ENCODE assay signal across 8 cellular contexts in genomic region chr19:16829822-16830289, GRCh38. TPM values are rescaled to one million over a fixed set of nuclear protein-coding genes. Genes with fewer than 3 reads are reported as not detected.
A peak's percentile ranks its signal among the peaks of the same experiment; 100 is the strongest.
DNase-seq lines count a peak whose midpoint lies in the region; ATAC-seq lines count a peak whose summit lies in the region.

No MANE protein-coding gene starts in this region.

- DNase-seq in HAP-1 (ENCODE audit: low spot score in 2 of 2): no peak
- DNase-seq in activated T-cell treated with anti-CD3 and anti-CD28 coated beads, Interleukin-2, amount 50 U/mL, for 72 hours: no peak
- DNase-seq in stimulated activated naive B cell treated with anti-CD40 and anti-IgM and Interleukin-4, amounts not matched to agents 10 μg/mL and 1 μg/mL and 100 μg/mL, for 72 hours: no peak
- no peak for DNase-seq in activated gamma-delta T cell treated with Interleukin-2 at 50 U/mL for 16 hours

- H3K27ac Mint-ChIP-seq in activated T-cell treated with anti-CD3 and anti-CD28 coated beads, Interleukin-2, amount 50 U/mL, for 72 hours: peak overlapping the region; percentile 70
- H3K27ac Mint-ChIP-seq in stimulated activated naive B cell treated with anti-CD40 and anti-IgM and Interleukin-4, amounts not matched to agents 10 μg/mL and 1 μg/mL and 100 μg/mL, for 72 hours: peak overlapping the region; percentile 96

- peaks cover 28% of the 10 kb centered on the region for H3K36me3 ChIP-seq in HAP-1 (replicated peaks)

- H3K4me3 ChIP-seq in HAP-1 (peak overlapping the region; percentile 71), iPS-11a (ENCODE audit: low read depth, low read length) (peak overlapping the region; percentile 81)

- peaks cover 2 to 11% of the 10 kb centered on the region in 2 donors for H3K36me3 Mint-ChIP-seq in activated T-cell treated with anti-CD3 and anti-CD28 coated beads, Interleukin-2, amount 50 U/mL, for 72 hours (ENCODE audit: insufficient read depth in 2 of 2)
- H3K36me3 Mint-ChIP-seq in stimulated activated naive B cell treated with anti-CD40 and anti-IgM and Interleukin-4, amounts not matched to agents 10 μg/mL and 1 μg/mL and 100 μg/mL, for 72 hours: peaks cover 24 to 34% of the 10 kb centered on the region in 2 donors

- peaks cover 10% of the 10 kb centered on the region for H3K4me1 ChIP-seq in HAP-1

- H3K27me3 Mint-ChIP-seq in activated T-cell treated with anti-CD3 and anti-CD28 coated beads, Interleukin-2, amount 50 U/mL, for 72 hours (ENCODE audit: low read depth): peaks cover 24% of the 10 kb centered on the region
- H3K27me3 Mint-ChIP-seq in stimulated activated naive B cell treated with anti-CD40 and anti-IgM and Interleukin-4, amounts not matched to agents 10 μg/mL and 1 μg/mL and 100 μg/mL, for 72 hours: peaks cover 22 to 27% of the 10 kb centered on the region in 2 donors

- in situ Hi-C loops in HAP-1 (cut with MboI; ENCODE audit: low sequenced_read_pairs): no loop called here

- no peak for ATAC-seq in activated T-cell treated with anti-CD3 and anti-CD28 coated beads, Interleukin-2, amount 50 U/mL, for 72 hours (replicated peaks in 1 of 2)
- peak in 1 of 2 donors; percentile 1 for ATAC-seq in stimulated activated naive B cell treated with anti-CD40 and anti-IgM and Interleukin-4, amounts not matched to agents 10 μg/mL and 1 μg/mL and 100 μg/mL, for 72 hours (replicated peaks)
- ATAC-seq in GM18858 (IDR thresholded peaks at IDR 0.05; ENCODE audit: unreplicated experiment): no peak
- ATAC-seq in HG03521 (IDR thresholded peaks at IDR 0.05; ENCODE audit: unreplicated experiment): no peak
- ATAC-seq in activated CD4-positive, CD25-positive, alpha-beta regulatory T cell treated with anti-CD3 and anti-CD28 coated beads, Interleukin-2, amount 50 U/mL, for 24 hours: no peak

- no peaks in the 10 kb centered on the region for H3K9me3 Mint-ChIP-seq in activated T-cell treated with anti-CD3 and anti-CD28 coated beads, Interleukin-2, amount 50 U/mL, for 72 hours
- H3K9me3 Mint-ChIP-seq in stimulated activated naive B cell treated with anti-CD40 and anti-IgM and Interleukin-4, amounts not matched to agents 10 μg/mL and 1 μg/mL and 100 μg/mL, for 72 hours: no peaks in the 10 kb centered on the region

- H3K4me3 Mint-ChIP-seq in activated T-cell treated with anti-CD3 and anti-CD28 coated beads, Interleukin-2, amount 50 U/mL, for 72 hours: peak overlapping the region; percentile 89 to 92
- peak overlapping the region; percentile 90 to 91 for H3K4me3 Mint-ChIP-seq in stimulated activated naive B cell treated with anti-CD40 and anti-IgM and Interleukin-4, amounts not matched to agents 10 μg/mL and 1 μg/mL and 100 μg/mL, for 72 hours

- no peaks in the 10 kb centered on the region for H3K27me3 ChIP-seq in HAP-1 (ENCODE audit: low read depth)

- H3K9me3 ChIP-seq in HAP-1: no peaks in the 10 kb centered on the region

- H3K4me1 Mint-ChIP-seq in activated T-cell treated with anti-CD3 and anti-CD28 coated beads, Interleukin-2, amount 50 U/mL, for 72 hours (ENCODE audit: low read depth): peaks cover 49% of the 10 kb centered on the region
- H3K4me1 Mint-ChIP-seq in stimulated activated naive B cell treated with anti-CD40 and anti-IgM and Interleukin-4, amounts not matched to agents 10 μg/mL and 1 μg/mL and 100 μg/mL, for 72 hours: peaks cover 31 to 39% of the 10 kb centered on the region in 2 donors

RNA-seq across cellular contexts. Expression of gene SIN3B, which starts 0.7 kb away (rescaled TPM):
- 10 to 100 TPM; 50.7 to 51.1 TPM for total RNA-seq in activated T-cell treated with anti-CD3 and anti-CD28 coated beads, Interleukin-2, amount 50 U/mL, for 72 hours

RNA-seq across cellular contexts. Expression of gene F2RL3, which starts 58.9 kb away (rescaled TPM):
- total RNA-seq in activated T-cell treated with anti-CD3 and anti-CD28 coated beads, Interleukin-2, amount 50 U/mL, for 72 hours: not detected
